Comparison of ENCODE assay signal across 8 cellular contexts in genomic region chr17:62137734-62138624, GRCh38.
DNase-seq lines count a peak whose midpoint lies in the region; ATAC-seq, FAIRE-seq and TF ChIP-seq lines count a peak whose summit lies in the region.
"Not testable (repeated sequence)": the region's sequence is repeated elsewhere in the genome, so short reads cannot be mapped to it uniquely, and the experiment has no call there.

No MANE protein-coding gene starts in this region.

- not testable (repeated sequence) for TF ChIP-seq RAD21 in IMR-90 (IDR thresholded peaks at IDR 0.05; ENCODE audit: low read length)

- not testable (repeated sequence) for H3K4me1 Mint-ChIP-seq in activated CD4-positive, alpha-beta T cell treated with anti-CD3 and anti-CD28 coated beads for 36 hours

- not testable (repeated sequence) for H3K9ac ChIP-seq in IMR-90 (ENCODE audit: low read depth, low read length)

- H3K36me3 ChIP-seq in A673 (ENCODE audit: insufficient read depth, low read length, poor library complexity, severe bottlenecking); IMR-90 (ENCODE audit: control insufficient read depth, insufficient read depth, low read length); small intestine (ENCODE audit: control insufficient read depth in 2 of 2, insufficient read depth in 2 of 2, low read length in 2 of 2): not testable (repeated sequence)

- H3K79me1 ChIP-seq in IMR-90 (ENCODE audit: low read depth in 1 of 2, low read length in 2 of 2), result not testable (repeated sequence)

- not testable (repeated sequence) for H3K9me3 Mint-ChIP-seq in activated CD4-positive, alpha-beta T cell treated with anti-CD3 and anti-CD28 coated beads for 36 hours (ENCODE audit: low read depth)

- not testable (repeated sequence) for H4K8ac ChIP-seq in IMR-90 (ENCODE audit: low read depth in 2 of 2, low read length in 2 of 2)

- not testable (repeated sequence) for H3K27ac ChIP-seq in A673 (ENCODE audit: low read depth, low read length, poor library complexity, severe bottlenecking); IMR-90 (ENCODE audit: insufficient read depth, low read length); coronary artery; small intestine (ENCODE audit: low read depth in 1 of 2, low read length in 1 of 2)

- peak; percentile 11; the same call in 1 of the 2 replicates for ATAC-seq in IMR-90 (ENCODE audit: low read depth)
- ATAC-seq in activated CD4-positive, alpha-beta T cell treated with anti-CD3 and anti-CD28 coated beads for 36 hours, result peak; percentile 47

- H3K27me3 Mint-ChIP-seq in activated CD4-positive, alpha-beta T cell treated with anti-CD3 and anti-CD28 coated beads for 36 hours, result peaks cover 20% of the 10 kb centered on the region

- FAIRE-seq in small intestine (lab: Jason Lieb, UNC), result not testable (repeated sequence)

- H3K27ac Mint-ChIP-seq in activated CD4-positive, alpha-beta T cell treated with anti-CD3 and anti-CD28 coated beads for 36 hours, result not testable (repeated sequence)

- intact Hi-C loops in A673 (cut with micrococcal nuclease; ENCODE audit: unreplicated experiment); IMR-90 (cut with micrococcal nuclease); activated CD4-positive, alpha-beta T cell treated with anti-CD3 and anti-CD28 coated beads for 36 hours (cut with DNase I, micrococcal nuclease): not testable (repeated sequence)

- not testable (repeated sequence) for H2BK20ac ChIP-seq in IMR-90 (ENCODE audit: low read depth, low read length)

- not testable (repeated sequence) for H3K4me3 Mint-ChIP-seq in activated CD4-positive, alpha-beta T cell treated with anti-CD3 and anti-CD28 coated beads for 36 hours

- not testable (repeated sequence) for H2AFZ ChIP-seq in IMR-90 (replicated peaks; ENCODE audit: low read length, poor library complexity)

- H3K36me3 Mint-ChIP-seq in activated CD4-positive, alpha-beta T cell treated with anti-CD3 and anti-CD28 coated beads for 36 hours (ENCODE audit: low read depth), result not testable (repeated sequence)

- H3K4me1 ChIP-seq in A673 (ENCODE audit: insufficient read depth, low read length, poor library complexity, severe bottlenecking); IMR-90 (ENCODE audit: control insufficient read depth, insufficient read depth, low read length); small intestine (ENCODE audit: control insufficient read depth in 2 of 2, insufficient read depth in 1 of 2, low read depth in 1 of 2, low read length in 1 of 2): not testable (repeated sequence)

- 9% methylated on average over 20 of the region's 92 CpGs; no CpG with 5 or more reads in 1 of the 2 experiments for WGBS in IMR-90 (ENCODE audit: extremely low coverage in 2 of 2, insufficient read length in 1 of 2), 2 experiments
- 24 to 48% (median 46%) methylated on average over 62 to 92 of the region's 92 CpGs for WGBS in small intestine, 3 donors

- POLR2A ChIA-PET in A673 (lab: Charles Lee; ENCODE audit: low non-redundant PET); IMR-90 (lab: Charles Lee; ENCODE audit: unreplicated experiment); activated CD4-positive, alpha-beta T cell treated with anti-CD3 and anti-CD28 coated beads for 36 hours (lab: Charles Lee): not testable (repeated sequence)

- H2AK5ac ChIP-seq in IMR-90 (ENCODE audit: low read depth, low read length), result not testable (repeated sequence)

- H3K27me3 ChIP-seq in A673 (replicated peaks; ENCODE audit: insufficient read depth, low read depth, low read length, poor library complexity); small intestine (ENCODE audit: control insufficient read depth in 2 of 2, insufficient read depth in 2 of 2, low read length in 2 of 2): not testable (repeated sequence)
- peaks cover 25% of the 10 kb centered on the region for H3K27me3 ChIP-seq in IMR-90 (ENCODE audit: control insufficient read depth, insufficient read depth, low read length)

- not testable (repeated sequence) for H3K56ac ChIP-seq in IMR-90 (ENCODE audit: extremely low read depth, insufficient read depth, low read length)

- not testable (repeated sequence) for H2BK15ac ChIP-seq in IMR-90 (ENCODE audit: low read depth, low read length)

- not testable (repeated sequence) for H4K5ac ChIP-seq in IMR-90 (ENCODE audit: low read depth, low read length)

- H3K18ac ChIP-seq in IMR-90 (ENCODE audit: low read depth, low read length), result not testable (repeated sequence)

- DNase-seq in A673 (ENCODE audit: low spot score), result peak; percentile 9
- not testable (repeated sequence) for DNase-seq in IMR-90; coronary artery (ENCODE audit: low spot score)
- peak; percentile 15 to 51 for DNase-seq in NCI-H524 (lab: John Stamatoyannopoulos, UW)
- peak; percentile 51 for DNase-seq in activated CD4-positive, alpha-beta T cell treated with anti-CD3 and anti-CD28 coated beads for 36 hours
- peak; percentile 65 for DNase-seq in activated effector memory CD4-positive, alpha-beta T cell treated with anti-CD3 and anti-CD28 coated beads, Interleukin-2, amount 50 U/mL, for 16 hours
- DNase-seq in left kidney (ENCODE audit: low read depth, low spot score), result peak; percentile 64
- DNase-seq in small intestine, result peak; percentile 29

- peak overlapping the region; percentile 31 for H3K4me3 ChIP-seq in A673 (ENCODE audit: low read depth, low read length, poor library complexity, severe bottlenecking)
- H3K4me3 ChIP-seq in IMR-90 (ENCODE audit: insufficient read depth, low read depth, low read length); small intestine (ENCODE audit: low read depth in 1 of 2, low read length in 2 of 2): not testable (repeated sequence)
- peak overlapping the region; percentile 51 for H3K4me3 ChIP-seq in coronary artery

- H2BK120ac ChIP-seq in IMR-90 (ENCODE audit: low read depth, low read length), result not testable (repeated sequence)

- H2AK9ac ChIP-seq in IMR-90 (replicated peaks; ENCODE audit: low read depth, low read length, poor library complexity), result not testable (repeated sequence)

- not testable (repeated sequence) for H3K4ac ChIP-seq in IMR-90 (ENCODE audit: low read depth, low read length)

- dilution Hi-C loops in IMR-90 (cut with HindIII; ENCODE audit: low sequenced_read_pairs, unreplicated experiment), result not testable (repeated sequence)

- H3K23ac ChIP-seq in IMR-90 (ENCODE audit: low read depth, low read length), result not testable (repeated sequence)

- not testable (repeated sequence) for H3K9me1 ChIP-seq in IMR-90 (ENCODE audit: insufficient read depth, low read length)

- BruUV-seq in A673 (replicated peaks; lab: Mats Ljungman, UMichigan); IMR-90 (replicated peaks; lab: Mats Ljungman, UMichigan): not testable (repeated sequence)

- in situ Hi-C loops in IMR-90 (cut with MboI; ENCODE audit: low sequenced_read_pairs), result not testable (repeated sequence)

- CTCF ChIA-PET in A673 (lab: Charles Lee); IMR-90 (lab: Yijun Ruan, JAX): not testable (repeated sequence)
- CTCF ChIA-PET in activated CD4-positive, alpha-beta T cell treated with anti-CD3 and anti-CD28 coated beads for 36 hours (lab: Charles Lee), result interaction anchor here (0.7 kb wide), 1 partner anchor 1254 kb away, joined by 3 read pairs; no protein-coding TSS in a partner anchor

- not testable (repeated sequence) for H4K91ac ChIP-seq in IMR-90 (ENCODE audit: insufficient read depth, low read depth, low read length)

- H2BK5ac ChIP-seq in IMR-90 (ENCODE audit: low read depth, low read length, poor library complexity, severe bottlenecking), result not testable (repeated sequence)

- not testable (repeated sequence) for H3K9me3 ChIP-seq in A673 (ENCODE audit: low read depth, low read length, poor library complexity, severe bottlenecking); IMR-90 (ENCODE audit: control insufficient read depth, insufficient read depth, low read length); small intestine (ENCODE audit: control insufficient read depth, low read depth)

- H4K20me1 ChIP-seq in IMR-90 (ENCODE audit: insufficient read depth, low read length), result not testable (repeated sequence)

- TF ChIP-seq POLR2A in IMR-90 (IDR thresholded peaks at IDR 0.05; ENCODE audit: low read depth, low read length), result not testable (repeated sequence)

- TF ChIP-seq CTCF in A673 (conservative IDR thresholded peaks at IDR 0.05; ENCODE audit: low read depth, low read length); IMR-90 (conservative IDR thresholded peaks at IDR 0.05; ENCODE audit: low read depth, low read length); coronary artery (IDR thresholded peaks at IDR 0.05): not testable (repeated sequence)

- H3K4me2 ChIP-seq in IMR-90 (ENCODE audit: low read depth, low read length), result peak overlapping the region; percentile 76; the same call in 1 of the 2 replicates

- H3K14ac ChIP-seq in IMR-90 (replicated peaks; ENCODE audit: low read depth, low read length), result not testable (repeated sequence)
